In genomic region chr1:46112108-46112507, GRCh38 we compare ENCODE assay signal across 21 cellular contexts.
"Had no signal": no experiment of that assay in that cellular context is flagged by ENCODE, and none has a peak within 500 bp of the region (broad histone marks: within the 10 kb centered on the region; RNA-seq: fewer than 3 reads in every experiment).

No MANE protein-coding gene starts in this region.

- H3K9me3 ChIP-seq: Peyer's patch, SJSA1 had no signal

- H3K27ac ChIP-seq: KMS-11, Peyer's patch, SJSA1, SK-N-MC had no signal

- H3K27me3 ChIP-seq: Peyer's patch, SJSA1 had no signal

- DNase-seq: Kasumi-1, MM.1S, NCI-H1092 treated with DMSO at 0.1 percent for 48 hours, NCI-H1436, NCI-H187, NCI-H2029, NCI-H2081 treated with DMSO at 0.1 percent for 48 hours, NCI-H2171, NCI-H226, NCI-H446, NCI-H510A, NCI-H524 treated with DMSO at 0.1 percent for 48 hours, NCI-H69, NCI-H774, PC-3, Peyer's patch, Right ventricle myocardium superior, SIG-M5 had no signal

- ATAC-seq: PC-3 had no signal

- H3K36me3 ChIP-seq: Peyer's patch, SJSA1 had no signal

- H3K4me1 ChIP-seq: Peyer's patch, SJSA1 had no signal

- H3K9ac ChIP-seq: KMS-11 had no signal

- H3K4me2 ChIP-seq: KMS-11 had no signal

- H3K4me3 ChIP-seq: Peyer's patch, SJSA1, SK-N-MC had no signal
